In the genomic region with DNA sequence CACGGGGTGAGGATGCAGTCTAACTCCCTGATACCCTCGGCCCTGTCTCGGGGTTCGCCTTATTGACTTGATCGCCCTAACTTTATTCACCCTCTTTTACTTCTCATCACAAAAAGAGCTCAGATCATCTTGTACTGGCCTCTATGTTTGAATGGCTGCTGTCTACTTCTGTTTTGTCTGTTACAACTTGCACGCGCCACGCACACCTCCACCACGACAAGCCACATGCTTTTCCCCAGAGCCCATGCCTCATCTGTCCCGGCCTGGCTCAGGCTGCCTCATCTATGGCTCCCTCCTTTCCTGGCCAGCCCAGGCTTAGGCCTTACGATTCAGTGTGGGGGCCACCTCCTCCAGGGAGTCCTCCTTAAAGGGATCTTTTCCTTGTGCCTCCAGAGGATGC, we compare ENCODE assay signal across 7 cellular contexts.
"Had no signal": no experiment of that assay in that cellular context is flagged by ENCODE, and none has a peak within 500 bp of the region (broad histone marks: within the 10 kb centered on the region; RNA-seq: fewer than 3 reads in every experiment).

No MANE protein-coding gene starts in this region.

- DNase-seq: GM23248, GOT3, H7, HFFc6 had no signal

- H3K27ac Mint-ChIP-seq: HFFc6, IgD-negative memory B cell had no signal

- H3K4me3 Mint-ChIP-seq: HFFc6, IgD-negative memory B cell had no signal

- ATAC-seq: HCT116, HepG2 had no signal
